20 cellular contexts compared by ENCODE assay signal in the genomic region with DNA sequence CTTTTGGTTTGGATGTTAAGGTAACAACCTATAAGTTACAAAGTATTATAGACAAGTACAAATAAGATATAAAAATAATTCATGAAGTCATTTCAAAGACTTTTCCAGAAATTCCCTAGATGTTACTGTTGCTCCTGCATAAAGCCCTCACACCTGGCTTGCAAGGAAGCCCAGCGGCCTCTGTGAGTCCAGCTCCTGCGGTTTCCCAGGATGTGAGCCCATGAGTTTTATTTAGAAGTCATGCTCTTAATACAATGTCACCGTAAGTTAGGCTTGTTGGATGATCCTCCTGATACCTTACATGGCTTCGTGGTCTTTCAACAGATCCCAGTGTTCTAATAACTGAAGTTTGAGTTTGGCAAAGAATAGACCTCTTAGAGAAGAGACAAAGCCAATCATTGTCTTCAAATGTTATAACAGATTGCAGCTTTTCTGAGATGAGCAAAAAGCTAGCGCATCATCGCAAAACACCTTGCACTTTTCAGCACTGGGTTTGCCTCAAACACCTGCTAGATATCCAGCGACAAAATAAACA. TPM values are rescaled to one million over a fixed set of nuclear protein-coding genes. Genes with fewer than 3 reads are reported as not detected.
DNase-seq lines count a peak whose midpoint lies in the region; ATAC-seq and TF ChIP-seq lines count a peak whose summit lies in the region.
"Had no signal": no experiment of that assay in that cellular context is flagged by ENCODE, and none has a peak within 500 bp of the region (broad histone marks: within the 10 kb centered on the region; RNA-seq: fewer than 3 reads in every experiment).

No MANE protein-coding gene starts in this region.

- H3K9me3 ChIP-seq in endodermal cell (ENCODE audit: control insufficient read depth, low read length), result peaks cover 10% of the 10 kb centered on the region
- H3K9me3 ChIP-seq: MG63, SJSA1 had no signal

- no peak overlapping the region for H3K27ac ChIP-seq in endodermal cell (ENCODE audit: low read depth, low read length)
- H3K27ac ChIP-seq: GM23248, SJSA1 had no signal

- no peak overlapping the region for H3K4me3 ChIP-seq in endodermal cell (ENCODE audit: low read length)
- H3K4me3 ChIP-seq: GM12878, GM23248, MG63, SJSA1 had no signal

- no peaks in the 10 kb centered on the region for H3K9me3 Mint-ChIP-seq in endodermal cell
- peaks cover 28% of the 10 kb centered on the region for H3K9me3 Mint-ChIP-seq in nephron progenitor cell
- H3K9me3 Mint-ChIP-seq in activated T-cell treated with anti-CD3 and anti-CD28 coated beads, Interleukin-2, amount 50 U/mL, for 4 hours, result no peaks in the 10 kb centered on the region

- H3K9ac ChIP-seq in endodermal cell (ENCODE audit: extremely low read depth, low read length, poor library complexity, severe bottlenecking), result no peak overlapping the region
- H3K9ac ChIP-seq: GM23248 had no signal

- peaks cover 4% of the 10 kb centered on the region for H3K4me1 ChIP-seq in endodermal cell (ENCODE audit: control insufficient read depth, insufficient read depth, low read length)

- H3K4me3 Mint-ChIP-seq in endodermal cell (no peak overlapping the region), nephron progenitor cell (peak overlapping the region; percentile 93)
- no peak overlapping the region for H3K4me3 Mint-ChIP-seq in activated T-cell treated with anti-CD3 and anti-CD28 coated beads, Interleukin-2, amount 50 U/mL, for 4 hours
- H3K4me3 Mint-ChIP-seq: CD4-positive, CD25-positive, alpha-beta regulatory T cell had no signal

- H3K27me3 ChIP-seq in endodermal cell (ENCODE audit: control insufficient read depth, insufficient read depth, low read length, poor library complexity, severe bottlenecking), result no peaks in the 10 kb centered on the region
- H3K27me3 ChIP-seq: MG63, SJSA1 had no signal

- H3K36me3 Mint-ChIP-seq in endodermal cell (ENCODE audit: low read depth), result peaks cover 19% of the 10 kb centered on the region
- H3K36me3 Mint-ChIP-seq in nephron progenitor cell (ENCODE audit: low read depth), result peaks cover 50% of the 10 kb centered on the region
- no peaks in the 10 kb centered on the region for H3K36me3 Mint-ChIP-seq in activated T-cell treated with anti-CD3 and anti-CD28 coated beads, Interleukin-2, amount 50 U/mL, for 4 hours (ENCODE audit: insufficient read depth)
- H3K36me3 Mint-ChIP-seq: CD4-positive, CD25-positive, alpha-beta regulatory T cell had no signal

- 94 to 95% methylated on average over 7 of the region's 7 CpGs for WGBS in endodermal cell (ENCODE audit: insufficient coverage in 1 of 2, insufficient read length in 1 of 2), 2 experiments

- TF ChIP-seq CTCF in endodermal cell (conservative IDR thresholded peaks at IDR 0.05) (no peak), nephron progenitor cell (IDR thresholded peaks at IDR 0.05) (no peak)

- H3K27ac Mint-ChIP-seq in endodermal cell, result no peak overlapping the region
- H3K27ac Mint-ChIP-seq in nephron progenitor cell, result no peak overlapping the region
- H3K27ac Mint-ChIP-seq: CD4-positive, CD25-positive, alpha-beta regulatory T cell had no signal

- ATAC-seq in activated T-cell treated with anti-CD3 and anti-CD28 coated beads, Interleukin-2, amount 50 U/mL, for 4 hours, result no peak
- ATAC-seq: GM12878 had no signal

- peaks cover 8% of the 10 kb centered on the region for H3K36me3 ChIP-seq in endodermal cell (ENCODE audit: control insufficient read depth, insufficient read depth, low read length)

- DNase-seq in NCI-H748 (lab: John Stamatoyannopoulos, UW; ENCODE audit: unreplicated experiment) (peak; percentile 18), NCI-H748 treated with DMSO at 0.1 percent for 48 hours (lab: John Stamatoyannopoulos, UW) (no peak), endodermal cell (peak; percentile 53), nephron progenitor cell (no peak), superior temporal gyrus (ENCODE audit: extremely low spot score) (peak; percentile 47), A172 (ENCODE audit: low spot score) (no peak), NCI-H1930 (lab: John Stamatoyannopoulos, UW) (no peak)
- DNase-seq in activated T-cell treated with anti-CD3 and anti-CD28 coated beads, Interleukin-2, amount 50 U/mL, for 4 hours, result no peak
- DNase-seq: 8988T; CD4-positive, CD25-positive, alpha-beta regulatory T cell; GM23248; H7; KBM-7; MG63; NCI-H2081; NCI-H524 treated with DMSO at 0.1 percent for 48 hours; Right ventricle myocardium superior; RPMI8226 had no signal

- peaks cover 2% of the 10 kb centered on the region for H3K27me3 Mint-ChIP-seq in endodermal cell (ENCODE audit: insufficient read depth)
- peaks cover 10% of the 10 kb centered on the region for H3K27me3 Mint-ChIP-seq in nephron progenitor cell (ENCODE audit: low read depth, poor library complexity)
- peaks cover 14% of the 10 kb centered on the region for H3K27me3 Mint-ChIP-seq in activated T-cell treated with anti-CD3 and anti-CD28 coated beads, Interleukin-2, amount 50 U/mL, for 4 hours (ENCODE audit: low read depth)

- peaks cover 16% of the 10 kb centered on the region for H3K4me1 Mint-ChIP-seq in endodermal cell
- H3K4me1 Mint-ChIP-seq in nephron progenitor cell, result peaks cover 43% of the 10 kb centered on the region
- peaks cover 11% of the 10 kb centered on the region for H3K4me1 Mint-ChIP-seq in activated T-cell treated with anti-CD3 and anti-CD28 coated beads, Interleukin-2, amount 50 U/mL, for 4 hours (ENCODE audit: low read depth)

RNA-seq across cellular contexts. Expression of a gene that starts 3.7 kb away (rescaled TPM):
- 10 to 100 TPM; 36.5 to 39.0 TPM for total RNA-seq in endodermal cell
- polyA plus RNA-seq in endodermal cell (2013, experiment 1 of 2), result 64.8 TPM
- polyA plus RNA-seq in endodermal cell (2013, experiment 2 of 2), result 68.4 TPM
- total RNA-seq in A172 (2014; rRNA removed; shearing (Covaris generic)), result 37.8 and 44.1 TPM in 2 replicates
- total RNA-seq in activated T-cell treated with anti-CD3 and anti-CD28 coated beads, Interleukin-2, amount 50 U/mL, for 4 hours, result 1 to 10 TPM; 2.7 to 4.2 (median 3.7) TPM

Comparison
In these comparisons a context has a peak if more than half of its experiments do, and no peak if none do; other contexts are left out.
1. DNase-seq: peak in NCI-H748 (single experiment), endodermal cell (single experiment) and superior temporal gyrus (single experiment); none in NCI-H748 treated with DMSO at 0.1 percent for 48 hours (single experiment), nephron progenitor cell (single experiment), A172 (single experiment), NCI-H1930 (0 of 2) and activated T-cell treated with anti-CD3 and anti-CD28 coated beads, Interleukin-2, amount 50 U/mL, for 4 hours (single experiment).